ENCODE assay signal across 14 cellular contexts in genomic region chrX:12868747-12869146, GRCh38. TPM values are rescaled to one million over a fixed set of nuclear protein-coding genes. Genes with fewer than 3 reads are reported as not detected.
DNase-seq lines count a peak whose midpoint lies in the region; ATAC-seq and FAIRE-seq lines count a peak whose summit lies in the region.
"Had no signal": no experiment of that assay in that cellular context is flagged by ENCODE, and none has a peak within 500 bp of the region (broad histone marks: within the 10 kb centered on the region; RNA-seq: fewer than 3 reads in every experiment).

No MANE protein-coding gene starts in this region.

- no peaks in the 10 kb centered on the region for H3K36me3 Mint-ChIP-seq in activated naive CD8-positive, alpha-beta T cell treated with anti-CD3 and anti-CD28 coated beads for 36 hours

- no peaks in the 10 kb centered on the region for H3K4me1 Mint-ChIP-seq in activated naive CD8-positive, alpha-beta T cell treated with anti-CD3 and anti-CD28 coated beads for 36 hours

- no peaks in the 10 kb centered on the region for H3K27me3 Mint-ChIP-seq in activated naive CD8-positive, alpha-beta T cell treated with anti-CD3 and anti-CD28 coated beads for 36 hours

- peaks cover 2% of the 10 kb centered on the region for H3K9me3 Mint-ChIP-seq in activated naive CD8-positive, alpha-beta T cell treated with anti-CD3 and anti-CD28 coated beads for 36 hours

- no peak overlapping the region for H3K4me3 Mint-ChIP-seq in activated naive CD8-positive, alpha-beta T cell treated with anti-CD3 and anti-CD28 coated beads for 36 hours

- ATAC-seq in GM18520 (IDR thresholded peaks at IDR 0.05; ENCODE audit: unreplicated experiment): peak; percentile 67
- ATAC-seq in GM21529 (IDR thresholded peaks at IDR 0.05; ENCODE audit: unreplicated experiment): peak; percentile 53
- peak; percentile 49 for ATAC-seq in HG03135 (IDR thresholded peaks at IDR 0.05; ENCODE audit: unreplicated experiment)
- ATAC-seq: foreskin keratinocyte had no signal

- FAIRE-seq in frontal cortex (lab: Jason Lieb, UNC): no peak

- no peak for DNase-seq in activated naive CD8-positive, alpha-beta T cell treated with anti-CD3 and anti-CD28 coated beads for 36 hours
- DNase-seq in frontal cortex (ENCODE audit: low spot score in 2 of 2) (no peak), NCI-H1694 (lab: John Stamatoyannopoulos, UW) (no peak)
- no peak for DNase-seq in activated naive CD4-positive, alpha-beta T cell (lab: John Stamatoyannopoulos, UW)
- DNase-seq in stimulated activated CD4-positive, alpha-beta T cell treated with anti-CD3 and anti-CD28 coated beads, Interleukin-4, amount 100 ng/mL, for 24 hours: no peak
- DNase-seq: activated T-cell treated with anti-CD3 and anti-CD28 coated beads for 4 hours, amniotic stem cell, foreskin keratinocyte, islet precursor cell, SIG-M5 had no signal

- peak overlapping the region; percentile 51 for H3K27ac Mint-ChIP-seq in activated naive CD8-positive, alpha-beta T cell treated with anti-CD3 and anti-CD28 coated beads for 36 hours

RNA-seq across cellular contexts. Expression of gene TLR7, which starts 1.9 kb away (rescaled TPM):
- total RNA-seq in activated naive CD8-positive, alpha-beta T cell treated with anti-CD3 and anti-CD28 coated beads for 36 hours: under 1 TPM; 0.21 to 0.28 TPM
- 0.82 TPM for total RNA-seq in frontal cortex
- total RNA-seq: foreskin keratinocyte, NCI-H460 had no signal

RNA-seq across cellular contexts. Expression of gene TLR8, which starts 37.7 kb away (rescaled TPM):
- total RNA-seq in activated naive CD8-positive, alpha-beta T cell treated with anti-CD3 and anti-CD28 coated beads for 36 hours: not detected
- total RNA-seq in frontal cortex: under 0.01 TPM
- total RNA-seq: foreskin keratinocyte, NCI-H460 had no signal
